In genomic region chr16:2726923-2727322, GRCh38 we compare ENCODE assay signal across 28 cellular contexts.
"Had no signal": no experiment of that assay in that cellular context is flagged by ENCODE, and none has a peak within 500 bp of the region (broad histone marks: within the 10 kb centered on the region; RNA-seq: fewer than 3 reads in every experiment).

No MANE protein-coding gene starts in this region.

- H3K27ac Mint-ChIP-seq: dendritic cell treated with granulocyte-macrophage colony-stimulating factor and Interleukin-4, amounts not matched to agents 40 ng/mL and 50 ng/mL, for 4 days; effector memory CD8-positive, alpha-beta T cell; endodermal cell; mesothelial cell of epicardium had no signal

- H3K36me3 Mint-ChIP-seq: mesothelial cell of epicardium, naive B cell had no signal

- H3K27me3 ChIP-seq: gastrocnemius medialis had no signal

- H3K36me3 ChIP-seq: esophagus squamous epithelium, gastrocnemius medialis, heart right ventricle, left lung, lower lobe of right lung had no signal

- H3K9me3 ChIP-seq: esophagus squamous epithelium, gastrocnemius medialis, heart right ventricle, left lung, lower lobe of right lung, mucosa of descending colon had no signal

- H3K4me3 Mint-ChIP-seq: dendritic cell treated with granulocyte-macrophage colony-stimulating factor and Interleukin-4, amounts not matched to agents 40 ng/mL and 50 ng/mL, for 4 days; effector memory CD8-positive, alpha-beta T cell; endodermal cell; mesothelial cell of epicardium; naive B cell had no signal

- H3K9me3 Mint-ChIP-seq: dendritic cell treated with granulocyte-macrophage colony-stimulating factor and Interleukin-4, amounts not matched to agents 40 ng/mL and 50 ng/mL, for 4 days; effector memory CD8-positive, alpha-beta T cell; endodermal cell; mesothelial cell of epicardium; naive B cell had no signal

- ATAC-seq: effector memory CD8-positive, alpha-beta T cell; esophagus mucosa; gastrocnemius medialis; heart right ventricle; left cardiac atrium; left lung; left ventricle myocardium superior; lower lobe of right lung; mucosa of descending colon had no signal

- H3K27ac ChIP-seq: epithelial cell of prostate, esophagus squamous epithelium, gastrocnemius medialis, heart right ventricle, left lung, lower lobe of right lung had no signal

- H3K4me1 Mint-ChIP-seq: endodermal cell, mesothelial cell of epicardium had no signal

- H3K4me1 ChIP-seq: gastrocnemius medialis, left lung, lower lobe of right lung had no signal

- DNase-seq: cortex of kidney; effector CD8-positive, alpha-beta T cell; effector memory CD8-positive, alpha-beta T cell; endodermal cell; erythroblast; esophagus squamous epithelium; foreskin fibroblast; foreskin melanocyte; gastrocnemius medialis; glutamatergic neuron; head of caudate nucleus; heart right ventricle; hippocampal formation; left cardiac atrium; left lung; left ventricle myocardium superior; lower lobe of right lung; mesenchymal stem cell; mucosa of descending colon; naive B cell had no signal

- FAIRE-seq: colon, endometrium, islet of Langerhans, keratinocyte had no signal

- H3K4me3 ChIP-seq: esophagus squamous epithelium, gastrocnemius medialis, heart right ventricle, left lung, lower lobe of right lung, mucosa of descending colon had no signal
